In the genomic region with DNA sequence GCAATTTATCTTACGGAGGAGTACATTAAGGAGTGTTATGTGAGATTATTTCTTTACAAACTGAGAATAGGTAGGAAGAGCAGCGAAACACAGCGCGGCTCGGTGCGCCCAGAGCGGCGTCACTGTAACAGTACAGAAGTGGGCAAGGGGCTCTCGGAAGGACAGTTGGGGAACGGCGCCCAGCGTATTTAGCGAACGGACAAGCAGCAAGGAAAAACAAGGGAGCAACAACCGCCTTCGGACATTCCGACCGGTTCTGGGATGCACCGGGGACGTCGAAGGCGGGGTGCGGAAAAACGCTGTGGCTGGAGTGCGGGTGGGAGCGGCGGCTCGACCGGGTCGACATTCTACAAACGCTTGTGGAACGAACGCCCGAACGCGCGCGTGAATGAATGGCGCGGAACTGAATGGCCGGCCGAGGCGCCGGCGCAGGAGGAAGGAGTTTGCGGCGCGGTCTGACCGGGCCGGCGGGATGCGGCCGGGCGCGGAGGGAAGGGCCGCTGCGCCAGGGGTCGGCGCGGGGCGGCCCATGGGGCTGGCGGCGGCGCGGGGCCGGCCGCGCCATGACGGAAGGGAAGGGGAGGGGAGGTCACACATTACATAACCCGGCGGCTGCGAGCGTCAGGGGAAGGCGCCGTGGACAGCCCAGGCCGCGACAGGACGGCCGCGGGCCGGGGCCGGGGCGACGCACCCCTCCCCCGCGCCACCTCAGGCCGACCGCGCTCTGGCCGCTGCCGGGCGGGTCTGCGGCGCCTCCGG, we compare ENCODE assay signal across 8 cellular contexts. TPM values are rescaled to one million over a fixed set of nuclear protein-coding genes. Genes with fewer than 3 reads are reported as not detected.
DNase-seq lines count a peak whose midpoint lies in the region; ATAC-seq and TF ChIP-seq lines count a peak whose summit lies in the region.

No MANE protein-coding gene starts in this region.

- peak overlapping the region; percentile 88 for H3K4me3 ChIP-seq in NT2/D1 (ENCODE audit: insufficient read length, low read depth)
- peak overlapping the region; percentile 86 for H3K4me3 ChIP-seq in fibroblast of the aortic adventitia (ENCODE audit: low read depth, low read length)

- no peak for TF ChIP-seq CTCF in fibroblast of the aortic adventitia (IDR thresholded peaks at IDR 0.05; ENCODE audit: insufficient read depth, low read length)

- H3K4me1 ChIP-seq in NT2/D1 (ENCODE audit: insufficient read depth, insufficient read length), result no peaks in the 10 kb centered on the region

- H3K9me3 ChIP-seq in NT2/D1 (ENCODE audit: insufficient read depth, low read length), result no peaks in the 10 kb centered on the region

- H3K9me3 Mint-ChIP-seq in natural killer cell treated with Interleukin-12 subunit alpha and Interleukin-12 subunit beta and Interleukin-15 and Interleukin-18, amount 100 ng/mL, for 72 hours, result no peaks in the 10 kb centered on the region

- in situ Hi-C loops in ACHN (cut with HindIII; ENCODE audit: low pct_ligation_motif_present, low pct_unique_long_range_greater_than_20kb, low sequenced_read_pairs), result no loop called here

- peak; percentile 60 for DNase-seq in ACHN
- DNase-seq in NT2/D1 (ENCODE audit: low read depth, low spot score), result peak; percentile 39
- DNase-seq in activated effector memory CD4-positive, alpha-beta T cell treated with Interleukin-2 at 50 U/mL for 16 hours, result peak; percentile 6
- DNase-seq in fibroblast of the aortic adventitia (ENCODE audit: low read depth), result peak; percentile 43
- DNase-seq in natural killer cell treated with Interleukin-12 subunit alpha and Interleukin-12 subunit beta and Interleukin-15 and Interleukin-18, amount 100 ng/mL, for 72 hours (ENCODE audit: low spot score), result peak; percentile 82

- H3K27ac Mint-ChIP-seq in natural killer cell treated with Interleukin-12 subunit alpha and Interleukin-12 subunit beta and Interleukin-15 and Interleukin-18, amount 100 ng/mL, for 72 hours, result peak overlapping the region; percentile 94 to 96

- peaks cover 7% of the 10 kb centered on the region for H3K36me3 Mint-ChIP-seq in natural killer cell treated with Interleukin-12 subunit alpha and Interleukin-12 subunit beta and Interleukin-15 and Interleukin-18, amount 100 ng/mL, for 72 hours

- H3K4me1 Mint-ChIP-seq in natural killer cell treated with Interleukin-12 subunit alpha and Interleukin-12 subunit beta and Interleukin-15 and Interleukin-18, amount 100 ng/mL, for 72 hours (ENCODE audit: low read depth in 2 of 2), result peaks cover 21 to 31% of the 10 kb centered on the region in 2 donors

- ATAC-seq in GM18858 (IDR thresholded peaks at IDR 0.05; ENCODE audit: unreplicated experiment), result peak; percentile 10
- peak; percentile 25 for ATAC-seq in HG03066 (IDR thresholded peaks at IDR 0.05; ENCODE audit: low read depth, unreplicated experiment)
- ATAC-seq in natural killer cell treated with Interleukin-12 subunit alpha and Interleukin-12 subunit beta and Interleukin-15 and Interleukin-18, amount 100 ng/mL, for 72 hours, result peak; percentile 62 to 75

- peak overlapping the region; percentile 94 for H3K9ac ChIP-seq in NT2/D1 (ENCODE audit: insufficient read length, low read depth)

- peak overlapping the region; percentile 77 for H3K27ac ChIP-seq in temporal lobe (ENCODE audit: low read depth, low read length)

- peak overlapping the region; percentile 99 for H3K4me3 Mint-ChIP-seq in natural killer cell treated with Interleukin-12 subunit alpha and Interleukin-12 subunit beta and Interleukin-15 and Interleukin-18, amount 100 ng/mL, for 72 hours

- no peaks in the 10 kb centered on the region for H3K36me3 ChIP-seq in NT2/D1 (ENCODE audit: insufficient read depth, insufficient read length, low read length)

- peaks cover 13 to 16% of the 10 kb centered on the region in 2 donors for H3K27me3 Mint-ChIP-seq in natural killer cell treated with Interleukin-12 subunit alpha and Interleukin-12 subunit beta and Interleukin-15 and Interleukin-18, amount 100 ng/mL, for 72 hours

- H3K27me3 ChIP-seq in NT2/D1 (ENCODE audit: insufficient read depth, insufficient read length), result peaks cover 5% of the 10 kb centered on the region

RNA-seq across cellular contexts. Expression of gene REV1, which starts 0.6 kb away (rescaled TPM):
- total RNA-seq in fibroblast of the aortic adventitia (ENCODE audit: low replicate concordance) (36.2 and 58.5 TPM in 2 replicates), temporal lobe (64.9 TPM)
- total RNA-seq in natural killer cell treated with Interleukin-12 subunit alpha and Interleukin-12 subunit beta and Interleukin-15 and Interleukin-18, amount 100 ng/mL, for 72 hours, result 10 to 100 TPM; 26.7 to 59.5 TPM

Comparison
In these comparisons a context has a peak if more than half of its experiments do, and no peak if none do; other contexts are left out.
1. Peak in every context shown above with its lines: DNase-seq, ATAC-seq, H3K4me3 ChIP-seq and H3K27ac ChIP-seq.
2. DNase-seq: peak in every context shown above with its lines; median percentile 82 in natural killer cell treated with Interleukin-12 subunit alpha and Interleukin-12 subunit beta and Interleukin-15 and Interleukin-18, amount 100 ng/mL, for 72 hours; 60 in ACHN; 43 in fibroblast of the aortic adventitia; 39 in NT2/D1; 6 in activated effector memory CD4-positive, alpha-beta T cell treated with Interleukin-2 at 50 U/mL for 16 hours.
3. ATAC-seq: peak in every context shown above with its lines; median percentile 68 in natural killer cell treated with Interleukin-12 subunit alpha and Interleukin-12 subunit beta and Interleukin-15 and Interleukin-18, amount 100 ng/mL, for 72 hours; 25 in HG03066; 10 in GM18858.